In genomic region chr15:50145451-50145872, GRCh38 we compare ENCODE assay signal across 8 cellular contexts. TPM values are rescaled to one million over a fixed set of nuclear protein-coding genes. Genes with fewer than 3 reads are reported as not detected.
DNase-seq lines count a peak whose midpoint lies in the region; ATAC-seq and TF ChIP-seq lines count a peak whose summit lies in the region.

No MANE protein-coding gene starts in this region.

- no peaks in the 10 kb centered on the region for H3K27me3 ChIP-seq in stomach

- H3K4me3 ChIP-seq in stomach: no peak overlapping the region

- intact Hi-C loops in stomach (cut with DNase I; ENCODE audit: low total_unique reads): loop anchor here (10.0 kb wide), 1 partner anchor 1281 kb away; no protein-coding TSS in a partner anchor

- TF ChIP-seq POLR2A in stomach (IDR thresholded peaks at IDR 0.05) (no peak), GM18505 (IDR thresholded peaks at IDR 0.05; ENCODE audit: borderline replicate concordance, extremely low read depth, insufficient read depth, insufficient read length) (no peak)

- DNase-seq in DMS79 (lab: John Stamatoyannopoulos, UW) (peak; percentile 21), NCI-H524 (lab: John Stamatoyannopoulos, UW) (peak; percentile 61 to 86), brain pericyte (ENCODE audit: low read depth, low spot score) (peak; percentile 26), inferior parietal cortex (ENCODE audit: extremely low spot score) (peak; percentile 90), stomach (no peak)

- H3K9me3 ChIP-seq in stomach: no peaks in the 10 kb centered on the region

- peaks cover 0 to 8% (median 0%) of the 10 kb centered on the region in 4 donors for H3K4me1 ChIP-seq in stomach

- H3K36me3 ChIP-seq in stomach: no peaks in the 10 kb centered on the region

- no peak for TF ChIP-seq EP300 in stomach (IDR thresholded peaks at IDR 0.05)

- peak in 5 of 7 experiments; percentile 22 to 65 (median 46) for TF ChIP-seq CTCF in stomach (IDR thresholded peaks at IDR 0.05)

- ATAC-seq in HG02759 (IDR thresholded peaks at IDR 0.05; ENCODE audit: unreplicated experiment): peak; percentile 69
- no peak for ATAC-seq in GM18505 (IDR thresholded peaks at IDR 0.05; ENCODE audit: unreplicated experiment)
- ATAC-seq in GM18498 (IDR thresholded peaks at IDR 0.05; ENCODE audit: unreplicated experiment): no peak

- 2 to 13% (median 4%) methylated on average over 2 of the region's 2 CpGs for WGBS in stomach, 5 donors

- H3K27ac ChIP-seq in stomach: no peak overlapping the region

RNA-seq across cellular contexts. Expression of gene ATP8B4, which starts 26.4 kb away (rescaled TPM):
- total RNA-seq in stomach: 10 to 100 TPM in 1 of 5 donors, 1 to 10 TPM in 3, under 1 TPM in 1; under 0.01 to 14.3 (median 3.5) TPM
- 1 to 10 TPM in 2 of 3 donors, under 1 TPM in 1; 0.95 to 1.7 (median 1.6) TPM for polyA plus RNA-seq in stomach

RNA-seq across cellular contexts. Expression of gene SLC27A2, which starts 36.5 kb away (rescaled TPM):
- 10 to 100 TPM in 2 of 5 donors, 1 to 10 TPM in 1, not detected in 2; 2.9 to 53.6 (median 47.4) TPM for total RNA-seq in stomach
- 1 to 10 TPM in 1 of 3 donors, under 1 TPM in 2; 0.61 to 1.6 (median 0.68) TPM for polyA plus RNA-seq in stomach
